Comparison of ENCODE assay signal across 23 cellular contexts in the genomic region with DNA sequence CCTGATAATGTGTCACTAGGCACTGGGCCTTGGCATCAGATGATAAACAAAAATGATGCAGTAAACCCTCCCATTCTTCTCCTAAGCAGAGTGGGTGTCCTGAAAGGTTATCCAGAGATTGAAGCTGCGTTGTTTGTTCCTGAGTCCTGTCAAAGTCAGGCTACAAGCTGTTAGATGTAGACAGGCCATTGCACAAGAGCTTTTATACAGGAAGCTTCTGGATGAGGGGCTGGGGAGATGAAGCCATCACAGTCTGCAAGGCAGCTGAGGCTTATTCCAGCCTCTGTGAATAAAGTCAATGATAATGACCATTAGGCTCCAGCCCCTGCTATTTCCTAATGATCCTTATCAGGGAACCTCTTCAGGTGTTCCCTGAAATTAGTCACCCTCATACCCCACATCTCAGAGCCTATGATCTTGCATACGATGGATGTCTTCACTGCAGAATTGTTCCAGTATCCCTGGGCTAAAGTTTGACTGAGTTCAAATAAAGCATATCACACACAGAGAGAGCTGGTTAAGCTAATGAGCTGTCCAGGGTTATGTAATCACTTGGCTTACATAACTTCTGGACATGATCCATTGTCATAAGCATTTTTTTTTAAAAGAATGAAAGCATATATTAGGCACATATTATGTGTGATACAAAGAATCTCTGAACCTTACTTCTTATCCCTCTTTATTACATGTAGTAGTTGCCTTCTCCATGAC.
"Had no signal": no experiment of that assay in that cellular context is flagged by ENCODE, and none has a peak within 500 bp of the region (broad histone marks: within the 10 kb centered on the region; RNA-seq: fewer than 3 reads in every experiment).

No MANE protein-coding gene starts in this region.

- FAIRE-seq: islet of Langerhans had no signal

- H3K4me1 Mint-ChIP-seq: memory B cell had no signal

- H3K27ac ChIP-seq: brain microvascular endothelial cell, epithelial cell of prostate, neutrophil, upper lobe of left lung had no signal

- H3K9me3 Mint-ChIP-seq: dendritic cell treated with granulocyte-macrophage colony-stimulating factor and Interleukin-4, amounts not matched to agents 40 ng/mL and 50 ng/mL, for 4 days; effector memory CD8-positive, alpha-beta T cell; natural killer cell; T-cell had no signal

- H3K4me3 Mint-ChIP-seq: dendritic cell treated with granulocyte-macrophage colony-stimulating factor and Interleukin-4, amounts not matched to agents 40 ng/mL and 50 ng/mL, for 4 days; effector memory CD8-positive, alpha-beta T cell; memory B cell; natural killer cell; T-cell had no signal

- ATAC-seq: effector memory CD8-positive, alpha-beta T cell; mucosa of descending colon; natural killer cell; stimulated activated naive CD8-positive, alpha-beta T cell treated with anti-CD3 and anti-CD28 coated beads, Interleukin-15, Interleukin-2, amounts not matched to agents 100 U/mL and 50 U/mL, for 24 hours; T-cell had no signal

- DNase-seq: activated CD4-positive, alpha-beta T cell treated with anti-CD3 and anti-CD28 coated beads, Interleukin-2, amount 50 U/mL, for 4 hours; activated CD4-positive, CD25-positive, alpha-beta regulatory T cell treated with anti-CD3 and anti-CD28 coated beads, Interleukin-2, amount 50 U/mL, for 72 hours; activated naive CD4-positive, alpha-beta T cell treated with anti-CD3 and anti-CD28 coated beads, Interleukin-2, amount 50 U/mL, for 16 hours; amygdala; brain microvascular endothelial cell; cerebellar nuclear complex; effector memory CD8-positive, alpha-beta T cell; mucosa of descending colon; natural killer cell; SK-N-SH; stimulated activated CD4-positive, alpha-beta T cell treated with anti-CD3 and anti-CD28 coated beads, Interleukin-4, amount 100 ng/mL, for 4 hours; stimulated activated CD8-positive, alpha-beta memory T cell treated with anti-CD3 and anti-CD28 coated beads, Interleukin-4, amount 100 ng/mL, for 48 hours; stimulated activated naive CD8-positive, alpha-beta T cell treated with anti-CD3 and anti-CD28 coated beads, Interleukin-15, Interleukin-2, amounts not matched to agents 100 U/mL and 50 U/mL, for 24 hours; T-cell; T1000; upper lobe of left lung had no signal

- H3K36me3 ChIP-seq: brain microvascular endothelial cell, neutrophil, upper lobe of left lung had no signal

- H3K27me3 Mint-ChIP-seq: dendritic cell treated with granulocyte-macrophage colony-stimulating factor and Interleukin-4, amounts not matched to agents 40 ng/mL and 50 ng/mL, for 4 days; effector memory CD8-positive, alpha-beta T cell; T-cell had no signal

- H3K27me3 ChIP-seq: brain microvascular endothelial cell, neutrophil, upper lobe of left lung had no signal

- H3K9me3 ChIP-seq: mucosa of descending colon, neutrophil, SK-N-SH, upper lobe of left lung had no signal

- H3K4me3 ChIP-seq: mucosa of descending colon, smooth muscle cell, upper lobe of left lung had no signal

- H3K36me3 Mint-ChIP-seq: memory B cell, natural killer cell, T-cell had no signal

- H3K27ac Mint-ChIP-seq: activated T-helper 2 cell treated with anti-CD3 and anti-CD28 coated beads, Interferon-gamma antibody, Interleukin-2, Interleukin-4, amounts not matched to agents 10 μg/mL and 5 μg/mL and 100 μg/mL, durations not matched to agents 14 hours and 24 hours and 36 hours; dendritic cell treated with granulocyte-macrophage colony-stimulating factor and Interleukin-4, amounts not matched to agents 40 ng/mL and 50 ng/mL, for 4 days; effector memory CD8-positive, alpha-beta T cell; memory B cell; natural killer cell had no signal
